10 cellular contexts compared by ENCODE assay signal in genomic region chr3:18900994-18901393, GRCh38.
DNase-seq lines count a peak whose midpoint lies in the region; ATAC-seq and TF ChIP-seq lines count a peak whose summit lies in the region.
"Had no signal": no experiment of that assay in that cellular context is flagged by ENCODE, and none has a peak within 500 bp of the region (broad histone marks: within the 10 kb centered on the region; RNA-seq: fewer than 3 reads in every experiment).

No MANE protein-coding gene starts in this region.

- H3K79me2 ChIP-seq in smooth muscle cell (ENCODE audit: low read depth), result no peaks in the 10 kb centered on the region

- no peaks in the 10 kb centered on the region for H3K9me3 ChIP-seq in smooth muscle cell (replicated peaks; ENCODE audit: low read depth)
- H3K9me3 ChIP-seq: heart right ventricle had no signal

- no peak overlapping the region for H3K4me2 ChIP-seq in smooth muscle cell

- WGBS in smooth muscle cell (ENCODE audit: low lambda C conversion rate), result 32% methylated on average over 3 of the region's 3 CpGs

- no peak overlapping the region for H3K27ac ChIP-seq in smooth muscle cell (ENCODE audit: low read depth)
- H3K27ac ChIP-seq: heart right ventricle had no signal

- ATAC-seq in GM19023 (IDR thresholded peaks at IDR 0.05; ENCODE audit: unreplicated experiment) (peak; percentile 72), HG02763 (IDR thresholded peaks at IDR 0.05; ENCODE audit: unreplicated experiment) (peak; percentile 81), naive B cell (ENCODE audit: low read depth in 2 of 2) (peak; percentile 49 to 56), HG03025 (IDR thresholded peaks at IDR 0.05; ENCODE audit: low FRiP score, unreplicated experiment) (no peak)

- H3F3A ChIP-seq in smooth muscle cell (ENCODE audit: low read depth), result no peaks in the 10 kb centered on the region

- H2AFZ ChIP-seq in smooth muscle cell (ENCODE audit: low read depth), result no peak overlapping the region

- H3K4me1 ChIP-seq in smooth muscle cell (ENCODE audit: low read depth), result no peaks in the 10 kb centered on the region
- H3K4me1 ChIP-seq: heart right ventricle had no signal

- peaks cover 7 to 25% (median 16%) of the 10 kb centered on the region in 3 donors for H3K4me1 Mint-ChIP-seq in naive B cell

- no peaks in the 10 kb centered on the region for H3K9me3 Mint-ChIP-seq in naive B cell
- H3K9me3 Mint-ChIP-seq: T-helper 2 cell treated with Interferon-gamma antibody and Interleukin-4, amounts not matched to agents 5 μg/mL and 100 μg/mL, for 36 hours had no signal

- no peaks in the 10 kb centered on the region for H4K20me1 ChIP-seq in smooth muscle cell (ENCODE audit: low read depth)

- H3K27me3 ChIP-seq in smooth muscle cell (ENCODE audit: low read depth), result no peaks in the 10 kb centered on the region
- H3K27me3 ChIP-seq: heart right ventricle had no signal

- no peak overlapping the region for H3K4me3 ChIP-seq in smooth muscle cell
- H3K4me3 ChIP-seq: heart right ventricle had no signal

- no peaks in the 10 kb centered on the region for H3K36me3 ChIP-seq in smooth muscle cell (ENCODE audit: low read depth)
- H3K36me3 ChIP-seq: heart right ventricle had no signal

- H3K4me3 Mint-ChIP-seq in naive B cell, result peak overlapping the region in 2 of 8 donors; percentile 22 to 70
- H3K4me3 Mint-ChIP-seq: T-helper 2 cell treated with Interferon-gamma antibody and Interleukin-4, amounts not matched to agents 5 μg/mL and 100 μg/mL, for 36 hours had no signal

- DNase-seq in KBM-7 (peak; percentile 34), naive B cell (no peak), smooth muscle cell (lab: John Stamatoyannopoulos, UW; ENCODE audit: unreplicated experiment) (no peak), dermis blood vessel endothelial cell (no peak)
- DNase-seq in activated CD4-positive, CD25-positive, alpha-beta regulatory T cell treated with anti-CD3 and anti-CD28 coated beads, Interleukin-2, amount 50 U/mL, for 72 hours, result no peak
- DNase-seq: heart right ventricle had no signal

- in situ Hi-C loops in KBM-7 (cut with MboI; ENCODE audit: low pct_unique_long_range_greater_than_20kb, low sequenced_read_pairs), result no loop called here

- no peaks in the 10 kb centered on the region for H3K36me3 Mint-ChIP-seq in naive B cell

- peak overlapping the region in 2 of 6 donors; percentile 50 to 66 for H3K27ac Mint-ChIP-seq in naive B cell
- H3K27ac Mint-ChIP-seq: T-helper 2 cell treated with Interferon-gamma antibody and Interleukin-4, amounts not matched to agents 5 μg/mL and 100 μg/mL, for 36 hours had no signal

- TF ChIP-seq CTCF in smooth muscle cell (IDR thresholded peaks at IDR 0.05; ENCODE audit: borderline replicate concordance, insufficient read depth, poor library complexity, severe bottlenecking), result no peak

- H3K27me3 Mint-ChIP-seq in naive B cell, result no peaks in the 10 kb centered on the region

- H3K9ac ChIP-seq in smooth muscle cell (ENCODE audit: low read depth), result no peak overlapping the region
